Comparison of ENCODE assay signal across 11 cellular contexts in the genomic region with DNA sequence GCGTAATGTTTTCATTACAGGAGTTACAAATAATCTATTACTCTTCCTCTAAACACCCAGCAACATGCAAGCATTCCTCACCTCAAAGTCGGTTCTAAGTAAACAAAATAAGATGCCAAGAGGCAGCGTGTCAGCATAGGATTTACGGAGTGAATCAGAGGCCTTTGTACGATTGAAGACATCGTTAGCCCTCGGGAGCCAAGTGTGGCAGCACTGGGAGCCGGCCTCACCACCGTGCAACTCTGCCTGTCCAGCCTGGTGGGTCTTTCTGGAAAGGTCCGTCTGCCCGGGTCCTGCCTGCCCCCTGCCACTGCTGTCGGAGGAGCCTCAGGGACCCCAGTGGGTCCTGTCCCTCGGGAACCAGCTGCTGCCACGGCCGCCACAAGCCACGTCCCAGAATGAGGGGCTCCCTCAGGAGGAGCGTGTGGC.
DNase-seq lines count a peak whose midpoint lies in the region; ATAC-seq and TF ChIP-seq lines count a peak whose summit lies in the region.
"Had no signal": no experiment of that assay in that cellular context is flagged by ENCODE, and none has a peak within 500 bp of the region (broad histone marks: within the 10 kb centered on the region; RNA-seq: fewer than 3 reads in every experiment).

No MANE protein-coding gene starts in this region.

- H4K20me1 ChIP-seq in PC-3 (ENCODE audit: low read length) = no peaks in the 10 kb centered on the region
- H4K20me1 ChIP-seq in osteoblast (ENCODE audit: insufficient read depth, low read length) = no peaks in the 10 kb centered on the region

- peaks cover 27% of the 10 kb centered on the region for H3K27me3 ChIP-seq in PC-3 (ENCODE audit: low read length)
- peaks cover 48% of the 10 kb centered on the region for H3K27me3 ChIP-seq in osteoblast (ENCODE audit: insufficient read depth, low read length)

- CTCF ChIA-PET in PC-3 (lab: Charles Lee) = no interaction called here

- BruUV-seq in PC-3 (replicated peaks; lab: Mats Ljungman, UMichigan) = no TSS peak

- no peak overlapping the region for H3K4me3 ChIP-seq in PC-3 (ENCODE audit: low read length)
- H3K4me3 ChIP-seq in fibroblast of mammary gland (ENCODE audit: control insufficient read depth, low read depth, low read length) = no peak overlapping the region
- no peak overlapping the region for H3K4me3 ChIP-seq in osteoblast (ENCODE audit: insufficient read depth, low read length)

- H3K4me1 ChIP-seq in PC-3 (ENCODE audit: insufficient read depth, low read length) = peaks cover 9% of the 10 kb centered on the region
- H3K4me1 ChIP-seq in osteoblast (ENCODE audit: insufficient read depth, low read length) = peaks cover 5% of the 10 kb centered on the region

- TF ChIP-seq CTCF in PC-3 (conservative IDR thresholded peaks at IDR 0.05; ENCODE audit: low read depth, low read length) (no peak), fibroblast of mammary gland (conservative IDR thresholded peaks at IDR 0.05; ENCODE audit: control insufficient read depth, insufficient read depth, low read depth, low read length) (no peak), osteoblast (IDR thresholded peaks at IDR 0.05; ENCODE audit: extremely low read depth, low read depth, low read length) (no peak)

- no peaks in the 10 kb centered on the region for H3K9me3 ChIP-seq in PC-3 (ENCODE audit: low read length)
- no peaks in the 10 kb centered on the region for H3K9me3 ChIP-seq in osteoblast (ENCODE audit: low read depth, low read length)

- no peaks in the 10 kb centered on the region for H3K36me3 ChIP-seq in PC-3 (ENCODE audit: low read depth, low read length)
- H3K36me3 ChIP-seq in osteoblast (ENCODE audit: insufficient read depth, low read length) = no peaks in the 10 kb centered on the region

- DNase-seq in Daoy (ENCODE audit: low read depth) = peak; percentile 52
- peak; percentile 86 for DNase-seq in PC-3
- peak; percentile 65 for DNase-seq in fibroblast of mammary gland (ENCODE audit: low read depth)
- peak; percentile 94 for DNase-seq in osteoblast (ENCODE audit: insufficient read length, low spot score, missing footprints)
- no peak for DNase-seq in left lobe of liver (ENCODE audit: low spot score)
- DNase-seq in GM19238 (ENCODE audit: insufficient read length, low spot score) = no peak
- DNase-seq in NCI-H526 treated with DMSO at 0.1 percent for 48 hours (lab: John Stamatoyannopoulos, UW) = no peak
- DNase-seq: MV-4-11, NCI-H226 had no signal

- POLR2A ChIA-PET in PC-3 (lab: Charles Lee; ENCODE audit: unreplicated experiment) = no interaction called here

- H3K79me2 ChIP-seq in PC-3 (ENCODE audit: low read length) = no peaks in the 10 kb centered on the region
- H3K79me2 ChIP-seq in osteoblast (ENCODE audit: insufficient read depth, low read length) = no peaks in the 10 kb centered on the region

- ATAC-seq in PC-3 (peak; percentile 98), left lobe of liver (no peak), HG03354 (IDR thresholded peaks at IDR 0.05; ENCODE audit: poor library complexity, severe bottlenecking, unreplicated experiment) (no peak)
- ATAC-seq: naive thymus-derived CD8-positive, alpha-beta T cell had no signal

- no peaks in the 10 kb centered on the region for H3K9me2 ChIP-seq in PC-3 (replicated peaks; ENCODE audit: low read length)

- no peaks in the 10 kb centered on the region for H3F3A ChIP-seq in PC-3 (ENCODE audit: low read length, unreplicated experiment)

- H3K4me2 ChIP-seq in PC-3 (ENCODE audit: low read length) = peak overlapping the region; percentile 72
- H3K4me2 ChIP-seq in osteoblast (ENCODE audit: insufficient read depth, low read length) = peak overlapping the region; percentile 0

- no peak overlapping the region for H2AFZ ChIP-seq in PC-3 (ENCODE audit: low read length)
- H2AFZ ChIP-seq in osteoblast (ENCODE audit: low read length) = no peak overlapping the region

- intact Hi-C loops in PC-3 (cut with micrococcal nuclease) = no loop called here

- H3K9ac ChIP-seq in PC-3 (ENCODE audit: low read length) = no peak overlapping the region

- H3K27ac ChIP-seq in PC-3 (ENCODE audit: low read length) = no peak overlapping the region
- no peak overlapping the region for H3K27ac ChIP-seq in osteoblast (ENCODE audit: low read depth, low read length)

Comparison
In these comparisons a context has a peak if more than half of its experiments do, and no peak if none do; other contexts are left out.
1. DNase-seq: peak in Daoy (single experiment), PC-3 (single experiment), fibroblast of mammary gland (single experiment) and osteoblast (single experiment); none in left lobe of liver (single experiment), GM19238 (single experiment) and NCI-H526 treated with DMSO at 0.1 percent for 48 hours (single experiment).